ENCODE assay signal across 14 cellular contexts in genomic region chr11:30268638-30269037, GRCh38. TPM values are rescaled to one million over a fixed set of nuclear protein-coding genes. Genes with fewer than 3 reads are reported as not detected.
"Had no signal": no experiment of that assay in that cellular context is flagged by ENCODE, and none has a peak within 500 bp of the region (broad histone marks: within the 10 kb centered on the region; RNA-seq: fewer than 3 reads in every experiment).

No MANE protein-coding gene starts in this region.

RNA-seq across cellular contexts. Expression of gene FSHB, which starts 37.8 kb away (rescaled TPM):
- total RNA-seq: activated B cell treated with CpG ODN at 0.5 μM for 24 hours; activated CD4-positive, alpha-beta memory T cell treated with anti-CD3 and anti-CD28 coated beads for 36 hours; activated CD4-positive, alpha-beta memory T cell treated with anti-CD3 and anti-CD28 coated beads, Interleukin-2, amount 10 ng/mL, durations not matched to agents 7 days and 5 days; activated CD4-positive, alpha-beta T cell treated with anti-CD3 and anti-CD28 coated beads for 36 hours; activated CD4-positive, alpha-beta T cell treated with anti-CD3 and anti-CD28 coated beads, Interleukin-2, amount 10 ng/mL, durations not matched to agents 24 days and 14 days; activated CD4-positive, alpha-beta T cell treated with anti-CD3 and anti-CD28 coated beads, Interleukin-2, amount 10 ng/mL, durations not matched to agents 7 days and 5 days; activated CD8-positive, alpha-beta memory T cell treated with anti-CD3 and anti-CD28 coated beads for 36 hours; activated CD8-positive, alpha-beta memory T cell treated with anti-CD3 and anti-CD28 coated beads, Interleukin-2, amount 10 ng/mL, durations not matched to agents 7 days and 5 days; activated CD8-positive, alpha-beta T cell treated with anti-CD3 and anti-CD28 coated beads for 36 hours; activated CD8-positive, alpha-beta T cell treated with anti-CD3 and anti-CD28 coated beads, Interleukin-2, amount 10 ng/mL, durations not matched to agents 7 days and 5 days; activated T-cell treated with anti-CD3 and anti-CD28 coated beads, Interleukin-2, amount 50 U/mL, for 4 hours; T-helper 17 cell; T-helper 2 cell treated with Interferon-gamma antibody and Interleukin-4, amounts not matched to agents 100 ng/mL and 5 ng/mL, for 36 hours; WTC11 had no signal
